In genomic region chr21:23496729-23497128, GRCh38 we compare ENCODE assay signal across 17 cellular contexts.
A peak's percentile ranks its signal among the peaks of the same experiment; 100 is the strongest.
DNase-seq lines count a peak whose midpoint lies in the region; ATAC-seq, FAIRE-seq and TF ChIP-seq lines count a peak whose summit lies in the region.
"Had no signal": no experiment of that assay in that cellular context is flagged by ENCODE, and none has a peak within 500 bp of the region (broad histone marks: within the 10 kb centered on the region; RNA-seq: fewer than 3 reads in every experiment).

No MANE protein-coding gene starts in this region.

- no peaks in the 10 kb centered on the region for H3K9me2 ChIP-seq in PC-3 (replicated peaks; ENCODE audit: low read length)

- H3K79me2 ChIP-seq in PC-3 (ENCODE audit: low read length), result no peaks in the 10 kb centered on the region

- H3K9ac ChIP-seq in PC-3 (ENCODE audit: low read length), result no peak overlapping the region

- no peaks in the 10 kb centered on the region for H3F3A ChIP-seq in PC-3 (ENCODE audit: low read length, unreplicated experiment)

- no peaks in the 10 kb centered on the region for H3K4me1 ChIP-seq in PC-3 (ENCODE audit: insufficient read depth, low read length)
- H3K4me1 ChIP-seq: colonic mucosa, heart left ventricle, SJSA1 had no signal

- H3K36me3 ChIP-seq in PC-3 (ENCODE audit: low read depth, low read length), result no peaks in the 10 kb centered on the region
- H3K36me3 ChIP-seq: colonic mucosa, heart left ventricle, SJSA1 had no signal

- intact Hi-C loops in PC-3 (cut with micrococcal nuclease), result no loop called here

- peak; percentile 32 for FAIRE-seq in A204.1 (lab: Jason Lieb, UNC)

- no peak overlapping the region for H3K4me3 ChIP-seq in PC-3 (ENCODE audit: low read length)
- H3K4me3 ChIP-seq: colonic mucosa, heart left ventricle, SJSA1 had no signal

- TF ChIP-seq CTCF in PC-3 (conservative IDR thresholded peaks at IDR 0.05; ENCODE audit: low read depth, low read length), result no peak

- no peak overlapping the region for H3K4me2 ChIP-seq in PC-3 (ENCODE audit: low read length)

- H3K9me3 ChIP-seq in PC-3 (ENCODE audit: low read length), result no peaks in the 10 kb centered on the region; the same call in 1 of the 2 replicates
- H3K9me3 ChIP-seq: colonic mucosa, SJSA1 had no signal

- H2AFZ ChIP-seq in PC-3 (ENCODE audit: low read length), result no peak overlapping the region

- BruUV-seq in PC-3 (replicated peaks; lab: Mats Ljungman, UMichigan), result no TSS peak

- POLR2A ChIA-PET in PC-3 (lab: Charles Lee; ENCODE audit: unreplicated experiment), result no interaction called here

- no peaks in the 10 kb centered on the region for H3K27me3 ChIP-seq in PC-3 (ENCODE audit: low read length)
- H3K27me3 ChIP-seq: colonic mucosa, heart left ventricle, SJSA1 had no signal

- CTCF ChIA-PET in PC-3 (lab: Charles Lee), result no interaction called here

- ATAC-seq in GM19372 (IDR thresholded peaks at IDR 0.05; ENCODE audit: low read depth, unreplicated experiment) (peak; percentile 92), HG02610 (IDR thresholded peaks at IDR 0.05; ENCODE audit: unreplicated experiment) (peak; percentile 83), HG03139 (IDR thresholded peaks at IDR 0.05; ENCODE audit: unreplicated experiment) (peak; percentile 88), PC-3 (no peak)
- ATAC-seq: heart left ventricle had no signal

- H4K20me1 ChIP-seq in PC-3 (ENCODE audit: low read length), result no peaks in the 10 kb centered on the region

- no peak for DNase-seq in NCI-H1048 (lab: John Stamatoyannopoulos, UW)
- no peak for DNase-seq in ecto neural progenitor cell (ENCODE audit: low spot score)
- DNase-seq in mucosa of gallbladder (ENCODE audit: low spot score), result no peak
- no peak for DNase-seq in PC-3
- DNase-seq: activated CD4-positive, alpha-beta T cell treated with anti-CD3 and anti-CD28 coated beads, Interleukin-2, amount 50 U/mL, for 4 hours; anterior cingulate cortex; CD8-positive, alpha-beta memory T cell; colonic mucosa; GDM1; heart left ventricle; IMR-90 had no signal

- H3K27ac ChIP-seq in PC-3 (ENCODE audit: low read length), result no peak overlapping the region
- H3K27ac ChIP-seq: 22Rv1, colonic mucosa, heart left ventricle, SJSA1 had no signal
